ENCODE assay signal across 27 cellular contexts in the genomic region with DNA sequence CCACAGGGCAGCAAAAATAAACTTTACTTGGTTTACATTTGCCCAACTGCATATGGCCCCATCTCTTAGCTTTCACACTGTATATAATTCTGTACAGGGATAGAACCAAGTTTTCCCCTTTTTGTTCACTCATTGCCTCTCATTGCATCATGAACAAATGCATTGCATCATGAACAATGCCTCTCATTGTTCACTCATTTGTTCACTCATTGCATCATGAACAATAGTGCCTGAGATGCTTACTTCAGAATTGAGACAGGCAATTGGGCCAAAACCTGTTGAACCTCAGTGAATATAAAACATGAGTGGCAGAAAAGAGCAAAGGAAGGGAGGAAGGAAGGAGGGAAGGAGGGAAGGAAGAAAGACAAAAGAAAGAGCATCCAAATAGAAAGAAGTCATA.
DNase-seq lines count a peak whose midpoint lies in the region; ATAC-seq and TF ChIP-seq lines count a peak whose summit lies in the region.
"Had no signal": no experiment of that assay in that cellular context is flagged by ENCODE, and none has a peak within 500 bp of the region (broad histone marks: within the 10 kb centered on the region; RNA-seq: fewer than 3 reads in every experiment).

No MANE protein-coding gene starts in this region.

- H3K79me1 ChIP-seq in IMR-90 (ENCODE audit: low read depth in 1 of 2, low read length in 2 of 2), result no peaks in the 10 kb centered on the region

- H4K91ac ChIP-seq in IMR-90 (ENCODE audit: insufficient read depth, low read depth, low read length), result no peak overlapping the region

- H4K20me1 ChIP-seq in GM23248 (ENCODE audit: insufficient read depth) (no peaks in the 10 kb centered on the region), IMR-90 (ENCODE audit: insufficient read depth, low read length) (no peaks in the 10 kb centered on the region)

- H3K27me3 Mint-ChIP-seq in CD8-positive, alpha-beta memory T cell, result peaks cover 12 to 47% of the 10 kb centered on the region in 2 donors

- H3K27ac ChIP-seq in GM23248 (no peak overlapping the region), IMR-90 (ENCODE audit: insufficient read depth, low read length) (no peak overlapping the region), uterus (no peak overlapping the region)
- H3K27ac ChIP-seq in CD8-positive, alpha-beta memory T cell (ENCODE audit: low read depth, low read length), result no peak overlapping the region
- H3K27ac ChIP-seq: A549, HL-60, PC-9 had no signal

- H3K4me3 ChIP-seq in GM23248, result no peak overlapping the region
- H3K4me3 ChIP-seq in IMR-90 (ENCODE audit: insufficient read depth, low read depth, low read length), result no peak overlapping the region
- no peak overlapping the region for H3K4me3 ChIP-seq in adipocyte (ENCODE audit: low read length)
- H3K4me3 ChIP-seq in fibroblast of the aortic adventitia (ENCODE audit: low read depth, low read length), result no peak overlapping the region
- H3K4me3 ChIP-seq in uterus, result no peak overlapping the region
- no peak overlapping the region for H3K4me3 ChIP-seq in CD8-positive, alpha-beta memory T cell (ENCODE audit: low read length)
- H3K4me3 ChIP-seq: A549, MG63, PC-9 had no signal

- intact Hi-C loops in IMR-90 (cut with micrococcal nuclease), result no loop called here
- intact Hi-C loops in uterus (cut with DNase I; ENCODE audit: low total_unique reads), result no loop called here

- H3K9me1 ChIP-seq in IMR-90 (ENCODE audit: insufficient read depth, low read length), result 0 out of 2 replicates have a peak, but pooled peaks cover 8% of the 10 kb centered on the region

- no peak overlapping the region for H3K18ac ChIP-seq in IMR-90 (ENCODE audit: low read depth, low read length)

- no peak overlapping the region for H2AFZ ChIP-seq in GM23248
- no peak overlapping the region for H2AFZ ChIP-seq in IMR-90 (replicated peaks; ENCODE audit: low read length, poor library complexity)
- H2AFZ ChIP-seq: PC-9 had no signal

- no peak overlapping the region for H2BK15ac ChIP-seq in IMR-90 (ENCODE audit: low read depth, low read length)

- in situ Hi-C loops in GM23248 (cut with MboI), result no loop called here
- in situ Hi-C loops in IMR-90 (cut with MboI; ENCODE audit: low sequenced_read_pairs), result no loop called here

- no peak overlapping the region for H2BK5ac ChIP-seq in IMR-90 (ENCODE audit: low read depth, low read length, poor library complexity, severe bottlenecking)

- peaks cover 26% of the 10 kb centered on the region for H3F3A ChIP-seq in GM23248 (ENCODE audit: insufficient read depth)

- no peak overlapping the region; the same call in 1 of the 2 replicates for H2BK120ac ChIP-seq in IMR-90 (ENCODE audit: low read depth, low read length)

- no peak overlapping the region for H2AK5ac ChIP-seq in IMR-90 (ENCODE audit: low read depth, low read length)

- H3K4me1 ChIP-seq in GM23248 (ENCODE audit: insufficient read depth) (peaks cover 20% of the 10 kb centered on the region), IMR-90 (ENCODE audit: control insufficient read depth, insufficient read depth, low read length) (peaks cover 6% of the 10 kb centered on the region), adipocyte (ENCODE audit: control insufficient read depth, insufficient read depth, low read length) (no peaks in the 10 kb centered on the region), uterus (peaks cover 7 to 11% of the 10 kb centered on the region in 2 donors)
- H3K4me1 ChIP-seq in CD8-positive, alpha-beta memory T cell (ENCODE audit: insufficient read depth, low read length), result no peaks in the 10 kb centered on the region

- H3K9me2 ChIP-seq in GM23248 (ENCODE audit: insufficient read depth), result no peaks in the 10 kb centered on the region

- H4K8ac ChIP-seq in IMR-90 (ENCODE audit: low read depth in 2 of 2, low read length in 2 of 2), result no peak overlapping the region

- dilution Hi-C loops in IMR-90 (cut with HindIII; ENCODE audit: low sequenced_read_pairs, unreplicated experiment), result no loop called here

- H3K4ac ChIP-seq in IMR-90 (ENCODE audit: low read depth, low read length), result 0 out of 2 replicates have a peak overlapping the region, but pooled peaks have one; percentile 1

- no peak for TF ChIP-seq RAD21 in IMR-90 (IDR thresholded peaks at IDR 0.05; ENCODE audit: low read length)

- no peak overlapping the region for H3K23ac ChIP-seq in IMR-90 (ENCODE audit: low read depth, low read length)

- H3K36me3 Mint-ChIP-seq in CD8-positive, alpha-beta memory T cell, result no peaks in the 10 kb centered on the region
- H3K36me3 Mint-ChIP-seq: CD4-positive, alpha-beta memory T cell had no signal

- H3K4me2 ChIP-seq in GM23248 (ENCODE audit: unreplicated experiment), result no peak overlapping the region
- H3K4me2 ChIP-seq in IMR-90 (ENCODE audit: low read depth, low read length), result no peak overlapping the region
- H3K4me2 ChIP-seq: A549, PC-9 had no signal

- POLR2A ChIA-PET in IMR-90 (lab: Charles Lee; ENCODE audit: unreplicated experiment), result no interaction called here
- POLR2A ChIA-PET in CD8-positive, alpha-beta memory T cell (lab: Charles Lee), result no interaction called here

- H3K9me3 ChIP-seq in GM23248 (ENCODE audit: low read depth) (no peaks in the 10 kb centered on the region), IMR-90 (ENCODE audit: control insufficient read depth, insufficient read depth, low read length) (no peaks in the 10 kb centered on the region), adipocyte (ENCODE audit: control insufficient read depth, low read length) (no peaks in the 10 kb centered on the region), uterus (no peaks in the 10 kb centered on the region)
- H3K9me3 ChIP-seq in CD8-positive, alpha-beta memory T cell (ENCODE audit: low read length), result no peaks in the 10 kb centered on the region
- H3K9me3 ChIP-seq: A549, MG63 had no signal

- BruUV-seq in IMR-90 (replicated peaks; lab: Mats Ljungman, UMichigan), result no TSS peak

- H3K36me3 ChIP-seq in GM23248 (ENCODE audit: low read depth), result no peaks in the 10 kb centered on the region
- no peaks in the 10 kb centered on the region for H3K36me3 ChIP-seq in IMR-90 (ENCODE audit: control insufficient read depth, insufficient read depth, low read length)
- H3K36me3 ChIP-seq in adipocyte (ENCODE audit: control insufficient read depth, insufficient read depth, low read length, severe bottlenecking), result no peaks in the 10 kb centered on the region
- H3K36me3 ChIP-seq in uterus, result no peaks in the 10 kb centered on the region
- H3K36me3 ChIP-seq in CD8-positive, alpha-beta memory T cell (ENCODE audit: insufficient read depth, low read length), result no peaks in the 10 kb centered on the region
- H3K36me3 ChIP-seq: MG63 had no signal

- H3K27me3 ChIP-seq in GM23248 (replicated peaks; ENCODE audit: insufficient read depth), result no peaks in the 10 kb centered on the region
- H3K27me3 ChIP-seq in IMR-90 (ENCODE audit: control insufficient read depth, insufficient read depth, low read length), result no peaks in the 10 kb centered on the region
- no peaks in the 10 kb centered on the region for H3K27me3 ChIP-seq in adipocyte (replicated peaks; ENCODE audit: control insufficient read depth, insufficient read depth, low read length)
- no peaks in the 10 kb centered on the region for H3K27me3 ChIP-seq in uterus
- H3K27me3 ChIP-seq in CD8-positive, alpha-beta memory T cell (ENCODE audit: insufficient read depth, low read length, poor library complexity, severe bottlenecking), result no peaks in the 10 kb centered on the region
- H3K27me3 ChIP-seq: MG63 had no signal

- H3K9ac ChIP-seq in GM23248 (no peak overlapping the region), IMR-90 (ENCODE audit: low read depth, low read length) (no peak overlapping the region), adipocyte (ENCODE audit: low read length) (no peak overlapping the region)

- peak; percentile 18 for DNase-seq in GM23248
- DNase-seq in IMR-90, result no peak
- DNase-seq in adipocyte (ENCODE audit: low read depth), result peak; percentile 15
- peak; percentile 35 for DNase-seq in fibroblast of the aortic adventitia (ENCODE audit: low read depth)
- no peak for DNase-seq in uterus
- DNase-seq in SIG-M5 (lab: John Stamatoyannopoulos, UW), result no peak
- DNase-seq in CD8-positive, alpha-beta memory T cell, result no peak
- DNase-seq: C1 segment of cervical spinal cord; CD4-positive, alpha-beta memory T cell; DMS 273 treated with DMSO at 0.1 percent for 48 hours; DMS79 treated with DMSO at 0.1 percent for 48 hours; GF-D8; H9; MG63; NCI-H1105 treated with DMSO at 0.1 percent for 48 hours; NCI-H146; NCI-H1930; NCI-H2107; NCI-H446 treated with DMSO at 0.1 percent for 48 hours; NCI-H526; NCI-H82; NK-92 treated with Interleukin-12 subunit alpha and Interleukin-12 subunit beta, amount 100 ng/mL, for 24 hours; PC-9; Right ventricle myocardium superior had no signal

- H3K56ac ChIP-seq in IMR-90 (ENCODE audit: extremely low read depth, insufficient read depth, low read length), result no peak overlapping the region

- 0 out of 2 replicates have a peak overlapping the region, but pooled peaks have one; percentile 28 for H2BK20ac ChIP-seq in IMR-90 (ENCODE audit: low read depth, low read length)

- H4K5ac ChIP-seq in IMR-90 (ENCODE audit: low read depth, low read length), result no peak overlapping the region

- CTCF ChIA-PET in IMR-90 (lab: Yijun Ruan, JAX), result interaction anchor here (1.1 kb wide), 2 partner anchors 9 kb away, joined by 3 read pairs; no protein-coding TSS in a partner anchor
- CTCF ChIA-PET in CD8-positive, alpha-beta memory T cell (lab: Charles Lee), result interaction anchor here (1.1 kb wide), 1 partner anchor 9 kb away, joined by 4 read pairs; no protein-coding TSS in a partner anchor

- no peak overlapping the region for H2AK9ac ChIP-seq in IMR-90 (replicated peaks; ENCODE audit: low read depth, low read length, poor library complexity)

- no peak for TF ChIP-seq POLR2A in IMR-90 (IDR thresholded peaks at IDR 0.05; ENCODE audit: low read depth, low read length)
- no peak for TF ChIP-seq POLR2A in uterus (IDR thresholded peaks at IDR 0.05)

- TF ChIP-seq CTCF in IMR-90 (conservative IDR thresholded peaks at IDR 0.05; ENCODE audit: low read depth, low read length) (no peak), fibroblast of the aortic adventitia (IDR thresholded peaks at IDR 0.05; ENCODE audit: insufficient read depth, low read length) (no peak), uterus (IDR thresholded peaks at IDR 0.05) (no peak)

- H3K4me3 Mint-ChIP-seq in CD8-positive, alpha-beta memory T cell, result no peak overlapping the region
- H3K4me3 Mint-ChIP-seq: CD4-positive, alpha-beta memory T cell; H9 had no signal

- H3K14ac ChIP-seq in IMR-90 (replicated peaks; ENCODE audit: low read depth, low read length), result no peak overlapping the region; the same call in 1 of the 2 replicates

- ATAC-seq in IMR-90 (ENCODE audit: low read depth), result no peak
- ATAC-seq in GM19463 (IDR thresholded peaks at IDR 0.05; ENCODE audit: unreplicated experiment), result no peak
- ATAC-seq: A549 had no signal

- H3K9me3 Mint-ChIP-seq in CD8-positive, alpha-beta memory T cell, result peaks cover 0 to 2% (median 0%) of the 10 kb centered on the region in 5 donors
- H3K9me3 Mint-ChIP-seq: H9 had no signal

- H3K4me1 Mint-ChIP-seq in CD8-positive, alpha-beta memory T cell, result peaks cover 0 to 4% (median 0%) of the 10 kb centered on the region in 3 donors
- H3K4me1 Mint-ChIP-seq: CD4-positive, alpha-beta memory T cell had no signal

- H3K79me2 ChIP-seq in GM23248 (ENCODE audit: insufficient read depth), result no peaks in the 10 kb centered on the region

- H3K27ac Mint-ChIP-seq in CD8-positive, alpha-beta memory T cell, result no peak overlapping the region
- H3K27ac Mint-ChIP-seq: CD4-positive, alpha-beta memory T cell; H9 had no signal

TF ChIP-seq in IMR-90, 13 proteins besides CTCF, POLR2A, EP300 and RAD21 (continues in another document):
- peak; percentile 82 for TF ChIP-seq CEBPB (IDR thresholded peaks at IDR 0.05; ENCODE audit: low read depth, low read length)

Comparison
In these comparisons a context has a peak if more than half of its experiments do, and no peak if none do; other contexts are left out.
1. DNase-seq: peak in GM23248 (single experiment), adipocyte (single experiment) and fibroblast of the aortic adventitia (single experiment); none in IMR-90 (single experiment), uterus (0 of 2), SIG-M5 (single experiment) and CD8-positive, alpha-beta memory T cell (0 of 5).